Comparison of ENCODE assay signal across 1 cellular context in genomic region chr5:142441638-142442037, GRCh38.
TF ChIP-seq lines count a peak whose summit lies in the region.

No MANE protein-coding gene starts in this region.

TF ChIP-seq in HepG2, 621 proteins besides CTCF, POLR2A, EP300 and RAD21 (continued from another document):
- TF ChIP-seq, protein P1, sequence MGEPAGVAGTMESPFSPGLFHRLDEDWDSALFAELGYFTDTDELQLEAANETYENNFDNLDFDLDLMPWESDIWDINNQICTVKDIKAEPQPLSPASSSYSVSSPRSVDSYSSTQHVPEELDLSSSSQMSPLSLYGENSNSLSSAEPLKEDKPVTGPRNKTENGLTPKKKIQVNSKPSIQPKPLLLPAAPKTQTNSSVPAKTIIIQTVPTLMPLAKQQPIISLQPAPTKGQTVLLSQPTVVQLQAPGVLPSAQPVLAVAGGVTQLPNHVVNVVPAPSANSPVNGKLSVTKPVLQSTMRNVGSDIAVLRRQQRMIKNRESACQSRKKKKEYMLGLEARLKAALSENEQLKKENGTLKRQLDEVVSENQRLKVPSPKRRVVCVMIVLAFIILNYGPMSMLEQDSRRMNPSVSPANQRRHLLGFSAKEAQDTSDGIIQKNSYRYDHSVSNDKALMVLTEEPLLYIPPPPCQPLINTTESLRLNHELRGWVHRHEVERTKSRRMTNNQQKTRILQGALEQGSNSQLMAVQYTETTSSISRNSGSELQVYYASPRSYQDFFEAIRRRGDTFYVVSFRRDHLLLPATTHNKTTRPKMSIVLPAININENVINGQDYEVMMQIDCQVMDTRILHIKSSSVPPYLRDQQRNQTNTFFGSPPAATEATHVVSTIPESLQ (CRISPR knock-in tag; conservative IDR thresholded peaks at IDR 0.05) = no peak
- TF ChIP-seq HDAC1 (CRISPR knock-in tag; IDR thresholded peaks at IDR 0.05) = no peak
- TF ChIP-seq ZNF441 (CRISPR knock-in tag; IDR thresholded peaks at IDR 0.05; ENCODE audit: borderline replicate concordance) = no peak
- TF ChIP-seq SUZ12 (IDR thresholded peaks at IDR 0.05; ENCODE audit: low read depth, low read length) = no peak
TF ChIP-seq in HepG2: peak in this region for 0.
